ENCODE assay signal across 8 cellular contexts in the genomic region with DNA sequence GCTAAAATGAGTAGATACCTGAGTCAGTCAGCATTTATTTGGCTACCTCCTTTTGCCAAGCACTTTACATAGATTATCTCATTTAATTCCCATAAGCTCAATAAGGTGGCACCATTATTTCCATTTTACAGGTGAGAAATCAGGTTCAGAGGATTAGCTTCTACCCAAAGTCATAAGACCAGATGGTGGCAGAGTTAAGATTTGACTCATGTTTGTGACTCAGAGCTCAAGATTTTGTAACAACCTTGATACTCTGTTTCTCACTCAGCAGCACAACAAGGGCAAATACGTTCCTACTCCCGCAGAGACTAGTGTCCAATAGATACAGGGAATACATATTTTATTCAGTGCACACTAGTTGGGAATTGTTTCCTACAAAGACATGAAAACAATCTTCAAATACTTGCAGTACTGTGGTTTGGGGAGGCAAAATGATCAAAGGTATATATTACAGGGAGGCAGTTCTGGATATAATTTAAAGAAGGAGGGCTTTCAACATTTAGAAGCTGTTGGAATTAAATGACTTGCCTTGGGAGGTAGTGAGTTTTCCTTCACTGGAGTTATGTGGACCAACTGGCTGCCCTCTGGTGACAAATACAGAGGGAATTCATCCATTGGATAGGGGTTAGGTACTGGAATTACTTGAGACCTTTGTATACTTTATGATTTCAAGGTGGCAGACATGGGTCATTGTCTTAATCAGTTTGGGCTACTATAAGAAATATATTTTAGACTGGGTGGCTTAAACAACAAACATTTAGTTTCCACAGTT. TPM values are rescaled to one million over a fixed set of nuclear protein-coding genes. Genes with fewer than 3 reads are reported as not detected.
DNase-seq lines count a peak whose midpoint lies in the region; ATAC-seq and TF ChIP-seq lines count a peak whose summit lies in the region.

No MANE protein-coding gene starts in this region.

- TF ChIP-seq POLR2A in HCT116 (IDR thresholded peaks at IDR 0.05; ENCODE audit: borderline replicate concordance, extremely low read depth, insufficient read depth, insufficient read length) (no peak), ovary (IDR thresholded peaks at IDR 0.05) (no peak)

- no peak for TF ChIP-seq RAD21 in HCT116 (IDR thresholded peaks at IDR 0.05; ENCODE audit: low read depth)

- RAD21 ChIA-PET in HCT116 (lab: Charles Lee; ENCODE audit: low non-redundant PET in 1 of 2, low total read pairs in 2 of 2, uncharacterized antibody in 2 of 2, unreplicated experiment in 2 of 2): interaction anchor here in 1 of 2 experiments (1.0 kb wide), 1 partner anchor 208 kb away, joined by 3 read pairs; no protein-coding TSS in a partner anchor

- DNase-seq in AML-193 (lab: John Stamatoyannopoulos, UW): peak; percentile 4 to 18
- DNase-seq in HCT116 (ENCODE audit: low read depth, low spot score): peak; percentile 70
- no peak for DNase-seq in activated T-helper 1 cell treated with anti-CD3 and anti-CD28 coated beads, Interleukin-12 subunit alpha, Interleukin-12 subunit beta, Interleukin-2, Interleukin-4 antibody, amounts not matched to agents 30 ng/mL and 10 ng/mL and 1 ng/mL, durations not matched to agents 14 hours and 24 hours and 36 hours (ENCODE audit: low spot score)
- DNase-seq in iris pigment epithelial cell (ENCODE audit: low read depth): peak; percentile 96
- no peak for DNase-seq in GF-D8 (lab: John Stamatoyannopoulos, UW)
- DNase-seq in Ammon's horn (ENCODE audit: low spot score): no peak
- DNase-seq in ovary: no peak

- no peaks in the 10 kb centered on the region for H3K9me2 ChIP-seq in HCT116 (ENCODE audit: insufficient read depth)

- TF ChIP-seq CTCF in HCT116 (IDR thresholded peaks at IDR 0.05 in 2 of 3, conservative IDR thresholded peaks at IDR 0.05 in 1 of 3; ENCODE audit: borderline replicate concordance in 1 of 3, insufficient read depth in 1 of 3, low read depth in 2 of 3, low read length in 2 of 3) (0 out of 6 replicates have a peak, but pooled peaks of 1 of the 3 experiments have one; percentile 10), ovary (IDR thresholded peaks at IDR 0.05) (no peak)

- peaks cover 44% of the 10 kb centered on the region for H3K79me2 ChIP-seq in HCT116 (ENCODE audit: insufficient read depth, low read length)

- WGBS in ovary, 3 donors: 41 to 49% (median 46%) methylated on average over 2 of the region's 2 CpGs

- no peaks in the 10 kb centered on the region for H3K9me3 Mint-ChIP-seq in activated T-helper 1 cell treated with anti-CD3 and anti-CD28 coated beads, Interleukin-12 subunit alpha, Interleukin-12 subunit beta, Interleukin-2, Interleukin-4 antibody, amounts not matched to agents 30 ng/mL and 10 ng/mL and 1 ng/mL, durations not matched to agents 14 hours and 24 hours and 36 hours

- POLR2A ChIA-PET in HCT116 (lab: Charles Lee): interaction anchor here (0.6 kb wide), 1 partner anchor 73 kb away, joined by 3 read pairs; no protein-coding TSS in a partner anchor

- CTCF ChIA-PET in HCT116 (lab: Charles Lee): interaction anchor here (0.6 kb wide), 2 partner anchors 264 to 360 kb away, joined by 3 to 4 read pairs; no protein-coding TSS in a partner anchor

- H3K27me3 ChIP-seq in HCT116 (ENCODE audit: insufficient read depth, low read length) (no peaks in the 10 kb centered on the region), ovary (no peaks in the 10 kb centered on the region)

- H3K27ac Mint-ChIP-seq in activated T-helper 1 cell treated with anti-CD3 and anti-CD28 coated beads, Interleukin-12 subunit alpha, Interleukin-12 subunit beta, Interleukin-2, Interleukin-4 antibody, amounts not matched to agents 30 ng/mL and 10 ng/mL and 1 ng/mL, durations not matched to agents 14 hours and 24 hours and 36 hours: peak overlapping the region; percentile 64

- H3K4me1 Mint-ChIP-seq in activated T-helper 1 cell treated with anti-CD3 and anti-CD28 coated beads, Interleukin-12 subunit alpha, Interleukin-12 subunit beta, Interleukin-2, Interleukin-4 antibody, amounts not matched to agents 30 ng/mL and 10 ng/mL and 1 ng/mL, durations not matched to agents 14 hours and 24 hours and 36 hours (ENCODE audit: low read depth): peaks cover 33% of the 10 kb centered on the region

- H3K9me3 ChIP-seq in HCT116 (ENCODE audit: control insufficient read depth in 1 of 2, insufficient read depth in 1 of 2, low read depth in 1 of 2, low read length in 2 of 2): no peaks in the 10 kb centered on the region
- H3K9me3 ChIP-seq in ovary: no peaks in the 10 kb centered on the region

- no peak overlapping the region for H2AFZ ChIP-seq in HCT116 (ENCODE audit: low read depth, low read length, poor library complexity, severe bottlenecking)

- H3K4me1 ChIP-seq in HCT116 (ENCODE audit: control insufficient read depth in 1 of 2, insufficient read depth in 2 of 2, low read length in 2 of 2) (peaks cover 32 to 60% of the 10 kb centered on the region in 2 experiments), ovary (ENCODE audit: insufficient read depth) (peaks cover 16% of the 10 kb centered on the region)

- H3K36me3 ChIP-seq in HCT116 (ENCODE audit: control insufficient read depth in 1 of 2, insufficient read depth in 2 of 2, low read length in 2 of 2) (peaks cover 0 to 3% of the 10 kb centered on the region in 2 experiments; a peak in 1 of 4 replicates), ovary (no peaks in the 10 kb centered on the region)

- intact Hi-C loops in HCT116 (cut with micrococcal nuclease): loop anchor here (10.0 kb wide), 3 partner anchors 189 to 821 kb away; no protein-coding TSS in a partner anchor
- intact Hi-C loops in activated T-helper 1 cell treated with anti-CD3 and anti-CD28 coated beads, Interleukin-12 subunit alpha, Interleukin-12 subunit beta, Interleukin-2, Interleukin-4 antibody, amounts not matched to agents 30 ng/mL and 10 ng/mL and 1 ng/mL, durations not matched to agents 14 hours and 24 hours and 36 hours (cut with micrococcal nuclease): loop anchor here (5.0 to 10.0 kb wide), 3 partner anchors 517 to 1501 kb away; a partner anchor contains a TSS
- intact Hi-C loops in ovary (cut with DNase I): loop anchor here in 2 of 4 donors (5.0 to 10.0 kb wide), 4 partner anchors 169 to 359 kb away; no protein-coding TSS in a partner anchor

- BruUV-seq in HCT116 (replicated peaks; lab: Mats Ljungman, UMichigan): no TSS peak

- ATAC-seq in HCT116 (no peak), GM21737 (IDR thresholded peaks at IDR 0.05; ENCODE audit: unreplicated experiment) (no peak)

- peak overlapping the region; percentile 87 for H3K4me2 ChIP-seq in HCT116 (ENCODE audit: low read length)

- no peak for TF ChIP-seq EP300 in ovary (IDR thresholded peaks at IDR 0.05)

- peaks cover 22% of the 10 kb centered on the region for H3K36me3 Mint-ChIP-seq in activated T-helper 1 cell treated with anti-CD3 and anti-CD28 coated beads, Interleukin-12 subunit alpha, Interleukin-12 subunit beta, Interleukin-2, Interleukin-4 antibody, amounts not matched to agents 30 ng/mL and 10 ng/mL and 1 ng/mL, durations not matched to agents 14 hours and 24 hours and 36 hours (ENCODE audit: low read depth)

- peak overlapping the region; percentile 35 for H3K4me3 Mint-ChIP-seq in activated T-helper 1 cell treated with anti-CD3 and anti-CD28 coated beads, Interleukin-12 subunit alpha, Interleukin-12 subunit beta, Interleukin-2, Interleukin-4 antibody, amounts not matched to agents 30 ng/mL and 10 ng/mL and 1 ng/mL, durations not matched to agents 14 hours and 24 hours and 36 hours

- H4K20me1 ChIP-seq in HCT116 (ENCODE audit: insufficient read depth): no peaks in the 10 kb centered on the region

- H3K27ac ChIP-seq in HCT116 (ENCODE audit: low read depth, low read length): peak overlapping the region; percentile 40; the same call in 1 of the 2 replicates
- H3K27ac ChIP-seq in ovary: no peak overlapping the region

- H3K27me3 Mint-ChIP-seq in activated T-helper 1 cell treated with anti-CD3 and anti-CD28 coated beads, Interleukin-12 subunit alpha, Interleukin-12 subunit beta, Interleukin-2, Interleukin-4 antibody, amounts not matched to agents 30 ng/mL and 10 ng/mL and 1 ng/mL, durations not matched to agents 14 hours and 24 hours and 36 hours (ENCODE audit: insufficient read depth): peaks cover 3% of the 10 kb centered on the region

- H3K4me3 ChIP-seq in HCT116 (replicated peaks in 1 of 2; ENCODE audit: low read depth in 1 of 2, low read length in 2 of 2): peak overlapping the region in 1 of 2 experiments; percentile 24; a peak in 2 of 4 replicates
- H3K4me3 ChIP-seq in ovary: no peak overlapping the region

- peak overlapping the region; percentile 38 for H3K9ac ChIP-seq in HCT116 (ENCODE audit: low read length)

TF ChIP-seq in HCT116, 20 proteins besides CTCF, POLR2A, EP300 and RAD21 (continues in another document):
- peak; percentile 79; the same call in 1 of the 2 replicates for TF ChIP-seq CEBPB (IDR thresholded peaks at IDR 0.05; ENCODE audit: low read depth)
- TF ChIP-seq SRF (IDR thresholded peaks at IDR 0.05; ENCODE audit: low read depth): peak; percentile 45; the same call in 1 of the 2 replicates
- TF ChIP-seq ZNF274 (IDR thresholded peaks at IDR 0.05; ENCODE audit: low read depth, low read length): no peak
- TF ChIP-seq EZH2phosphoT487 (IDR thresholded peaks at IDR 0.05; ENCODE audit: borderline replicate concordance): no peak
- no peak for TF ChIP-seq TCF7L2 (IDR thresholded peaks at IDR 0.05; ENCODE audit: borderline replicate concordance, extremely low read depth, insufficient read depth, insufficient read length)
- TF ChIP-seq JUND (IDR thresholded peaks at IDR 0.05): peak; percentile 69
- TF ChIP-seq POLR2AphosphoS5 (IDR thresholded peaks at IDR 0.05; ENCODE audit: low read depth, low read length): peak; percentile 29; the same call in 1 of the 2 replicates
- TF ChIP-seq YY1 (IDR thresholded peaks at IDR 0.05; ENCODE audit: extremely low read depth, insufficient replicate concordance, low read depth, low read length): no peak
- TF ChIP-seq ELF1 (IDR thresholded peaks at IDR 0.05; ENCODE audit: borderline replicate concordance, low read depth): no peak

RNA-seq across cellular contexts. Expression of a gene that starts 3.6 kb away (rescaled TPM):
- total RNA-seq in HCT116 (2021; ENCODE audit: unreplicated experiment) (6.0 TPM), ovary (100 to 1,000 TPM in 1 of 7 donors, 10 to 100 TPM in 6; 21.2 to 108 (median 34.6) TPM)
- 2.6 and 2.8 TPM in 2 replicates for polyA plus RNA-seq in HCT116 (2012)
- 1.1 and 1.4 TPM in 2 replicates for total RNA-seq in activated T-helper 1 cell treated with anti-CD3 and anti-CD28 coated beads, Interleukin-12 subunit alpha, Interleukin-12 subunit beta, Interleukin-2, Interleukin-4 antibody, amounts not matched to agents 30 ng/mL and 10 ng/mL and 1 ng/mL, durations not matched to agents 14 hours and 24 hours and 36 hours
- 10 to 100 TPM; 28.8 to 29.2 TPM for polyA plus RNA-seq in ovary

RNA-seq across cellular contexts. Expression of a gene that starts 3.6 kb away (rescaled TPM):
- total RNA-seq in HCT116 (2021; ENCODE audit: unreplicated experiment) (25.7 TPM), ovary (100 to 1,000 TPM in 2 of 7 donors, 10 to 100 TPM in 5; 57.4 to 115 (median 72.0) TPM)
- 10.3 and 12.5 TPM in 2 replicates for polyA plus RNA-seq in HCT116 (2012)
- total RNA-seq in activated T-helper 1 cell treated with anti-CD3 and anti-CD28 coated beads, Interleukin-12 subunit alpha, Interleukin-12 subunit beta, Interleukin-2, Interleukin-4 antibody, amounts not matched to agents 30 ng/mL and 10 ng/mL and 1 ng/mL, durations not matched to agents 14 hours and 24 hours and 36 hours: 24.2 and 25.0 TPM in 2 replicates
- 10 to 100 TPM; 60.5 to 76.1 TPM for polyA plus RNA-seq in ovary

Comparison
In these comparisons a context has a peak if more than half of its experiments do, and no peak if none do; other contexts are left out.
1. DNase-seq: peak in AML-193 (2 of 2), HCT116 (single experiment) and iris pigment epithelial cell (single experiment); none in activated T-helper 1 cell treated with anti-CD3 and anti-CD28 coated beads, Interleukin-12 subunit alpha, Interleukin-12 subunit beta, Interleukin-2, Interleukin-4 antibody, amounts not matched to agents 30 ng/mL and 10 ng/mL and 1 ng/mL, durations not matched to agents 14 hours and 24 hours and 36 hours (single experiment), GF-D8 (single experiment), Ammon's horn (single experiment) and ovary (0 of 5).